20 cellular contexts compared by ENCODE assay signal in the genomic region with DNA sequence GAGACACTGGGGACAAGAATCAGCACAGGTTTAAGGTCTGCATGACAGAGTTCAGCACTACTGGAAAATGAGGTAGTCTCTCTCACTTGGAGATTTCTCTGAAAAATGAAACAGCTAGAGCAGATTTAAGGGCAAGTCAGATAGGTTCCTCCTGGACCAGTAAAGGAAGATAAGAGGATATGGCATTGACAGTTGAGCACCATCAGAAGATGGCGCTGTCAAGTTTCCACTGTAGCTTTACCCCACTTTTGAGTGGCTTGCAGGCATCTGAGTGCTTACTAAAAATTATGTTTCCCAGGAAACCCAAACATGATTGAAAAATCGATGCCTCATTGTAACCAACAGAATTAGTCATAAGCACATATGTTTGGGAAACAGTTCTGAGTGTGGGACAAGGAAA.
"Had no signal": no experiment of that assay in that cellular context is flagged by ENCODE, and none has a peak within 500 bp of the region (broad histone marks: within the 10 kb centered on the region; RNA-seq: fewer than 3 reads in every experiment).

No MANE protein-coding gene starts in this region.

- H3K4me3 ChIP-seq: coronary artery, gastrocnemius medialis, lung, neural progenitor cell, ovary, spleen, suprapubic skin, upper lobe of right lung had no signal

- H3K4me1 Mint-ChIP-seq: activated naive CD8-positive, alpha-beta T cell treated with anti-CD3 and anti-CD28 coated beads for 36 hours; brain; central memory CD8-positive, alpha-beta T cell; naive B cell had no signal

- H3K36me3 Mint-ChIP-seq: activated naive CD8-positive, alpha-beta T cell treated with anti-CD3 and anti-CD28 coated beads for 36 hours; brain; naive B cell; neural progenitor cell had no signal

- H3K36me3 ChIP-seq: gastrocnemius medialis, neural progenitor cell, ovary, spleen, suprapubic skin, upper lobe of right lung had no signal

- FAIRE-seq: endothelial cell of umbilical vein, islet of Langerhans had no signal

- DNase-seq: activated naive CD8-positive, alpha-beta T cell treated with anti-CD3 and anti-CD28 coated beads for 36 hours; amygdala; gastrocnemius medialis; naive B cell; ovary; spleen; T-helper 9 cell; upper lobe of right lung had no signal

- ATAC-seq: activated CD4-positive, CD25-positive, alpha-beta regulatory T cell treated with anti-CD3 and anti-CD28 coated beads, Interleukin-2, amount 50 U/mL, for 24 hours; gastrocnemius medialis; sciatic nerve; upper lobe of right lung had no signal

- H3K27me3 Mint-ChIP-seq: activated naive CD8-positive, alpha-beta T cell treated with anti-CD3 and anti-CD28 coated beads for 36 hours; brain; central memory CD8-positive, alpha-beta T cell; stimulated activated naive CD8-positive, alpha-beta T cell treated with anti-CD3 and anti-CD28 coated beads, Interleukin-15, Interleukin-2, amounts not matched to agents 100 ng/mL and 50 ng/mL, for 24 hours had no signal

- H3K9me3 Mint-ChIP-seq: activated naive CD8-positive, alpha-beta T cell treated with anti-CD3 and anti-CD28 coated beads for 36 hours; brain; neural progenitor cell; stimulated activated naive CD8-positive, alpha-beta T cell treated with anti-CD3 and anti-CD28 coated beads, Interleukin-15, Interleukin-2, amounts not matched to agents 100 ng/mL and 50 ng/mL, for 24 hours had no signal

- H2AFZ ChIP-seq: neural progenitor cell had no signal

- H3K4me2 ChIP-seq: neural progenitor cell had no signal

- H3K9me3 ChIP-seq: gastrocnemius medialis, ovary, spleen, suprapubic skin, upper lobe of right lung had no signal

- H3K27ac Mint-ChIP-seq: activated naive CD8-positive, alpha-beta T cell treated with anti-CD3 and anti-CD28 coated beads for 36 hours; activated T-helper 1 cell treated with anti-CD3 and anti-CD28 coated beads, Interleukin-12 subunit alpha, Interleukin-12 subunit beta, Interleukin-2, Interleukin-4 antibody, amounts not matched to agents 30 ng/mL and 10 ng/mL and 1 ng/mL, durations not matched to agents 14 hours and 24 hours and 36 hours; brain; neural progenitor cell; stimulated activated naive CD8-positive, alpha-beta T cell treated with anti-CD3 and anti-CD28 coated beads, Interleukin-15, Interleukin-2, amounts not matched to agents 100 ng/mL and 50 ng/mL, for 24 hours had no signal

- H3K27me3 ChIP-seq: gastrocnemius medialis, neural progenitor cell, ovary, spleen, suprapubic skin, upper lobe of right lung had no signal

- H3K4me3 Mint-ChIP-seq: activated naive CD8-positive, alpha-beta T cell treated with anti-CD3 and anti-CD28 coated beads for 36 hours; activated T-helper 1 cell treated with anti-CD3 and anti-CD28 coated beads, Interleukin-12 subunit alpha, Interleukin-12 subunit beta, Interleukin-2, Interleukin-4 antibody, amounts not matched to agents 30 ng/mL and 10 ng/mL and 1 ng/mL, durations not matched to agents 14 hours and 24 hours and 36 hours; brain; central memory CD8-positive, alpha-beta T cell; naive B cell; neural progenitor cell; stimulated activated naive CD8-positive, alpha-beta T cell treated with anti-CD3 and anti-CD28 coated beads, Interleukin-15, Interleukin-2, amounts not matched to agents 100 ng/mL and 50 ng/mL, for 24 hours had no signal

- H3K4me1 ChIP-seq: gastrocnemius medialis, neural progenitor cell, spleen, suprapubic skin, upper lobe of right lung had no signal

- H3K27ac ChIP-seq: coronary artery, gastrocnemius medialis, neural progenitor cell, ovary, spleen, suprapubic skin, upper lobe of right lung had no signal
